ENCODE assay signal across 8 cellular contexts in genomic region chrX:70452143-70452733, GRCh38. TPM values are rescaled to one million over a fixed set of nuclear protein-coding genes. Genes with fewer than 3 reads are reported as not detected.
DNase-seq lines count a peak whose midpoint lies in the region; ATAC-seq and TF ChIP-seq lines count a peak whose summit lies in the region.

No MANE protein-coding gene starts in this region.

- peak overlapping the region; percentile 50 for H3K4me3 ChIP-seq in urinary bladder (ENCODE audit: low read depth, low read length)

- no peak overlapping the region for H3K27ac ChIP-seq in urinary bladder (ENCODE audit: low read depth)

- H3K4me1 Mint-ChIP-seq in activated T-cell treated with anti-CD3 and anti-CD28 coated beads, Interleukin-2, amount 50 U/mL, for 4 hours (ENCODE audit: low read depth), result peaks cover 37% of the 10 kb centered on the region
- H3K4me1 Mint-ChIP-seq in nephron progenitor cell, result peaks cover 43% of the 10 kb centered on the region

- no peak overlapping the region for H3K27ac Mint-ChIP-seq in nephron progenitor cell

- TF ChIP-seq CTCF in nephron progenitor cell (IDR thresholded peaks at IDR 0.05), result peak; percentile 39

- H3K4me3 Mint-ChIP-seq in activated T-cell treated with anti-CD3 and anti-CD28 coated beads, Interleukin-2, amount 50 U/mL, for 4 hours, result peak overlapping the region; percentile 83
- peak overlapping the region; percentile 91 for H3K4me3 Mint-ChIP-seq in nephron progenitor cell

- peak; percentile 44 for ATAC-seq in HG03025 (IDR thresholded peaks at IDR 0.05; ENCODE audit: low FRiP score, unreplicated experiment)
- ATAC-seq in activated T-cell treated with anti-CD3 and anti-CD28 coated beads, Interleukin-2, amount 50 U/mL, for 4 hours, result peak; percentile 47 to 57

- H3K36me3 Mint-ChIP-seq in activated T-cell treated with anti-CD3 and anti-CD28 coated beads, Interleukin-2, amount 50 U/mL, for 4 hours (ENCODE audit: insufficient read depth), result peaks cover 3% of the 10 kb centered on the region
- H3K36me3 Mint-ChIP-seq in nephron progenitor cell (ENCODE audit: low read depth), result peaks cover 12% of the 10 kb centered on the region

- no peaks in the 10 kb centered on the region for H3K36me3 ChIP-seq in urinary bladder (ENCODE audit: insufficient read depth)

- no peaks in the 10 kb centered on the region for H3K27me3 Mint-ChIP-seq in activated T-cell treated with anti-CD3 and anti-CD28 coated beads, Interleukin-2, amount 50 U/mL, for 4 hours (ENCODE audit: low read depth)
- peaks cover 17% of the 10 kb centered on the region for H3K27me3 Mint-ChIP-seq in nephron progenitor cell (ENCODE audit: low read depth, poor library complexity)

- no peaks in the 10 kb centered on the region for H3K4me1 ChIP-seq in urinary bladder (ENCODE audit: insufficient read depth)

- under 1% methylated on average over 39 of the region's 39 CpGs for WGBS in urinary bladder

- peak; percentile 29 to 70 for DNase-seq in NCI-H526 (lab: John Stamatoyannopoulos, UW)
- DNase-seq in NCI-H526 treated with DMSO at 0.1 percent for 48 hours (lab: John Stamatoyannopoulos, UW), result no peak
- peak; percentile 66 for DNase-seq in NCI-H748 (lab: John Stamatoyannopoulos, UW; ENCODE audit: unreplicated experiment)
- DNase-seq in activated T-cell treated with anti-CD3 and anti-CD28 coated beads, Interleukin-2, amount 50 U/mL, for 4 hours, result peak; percentile 37
- peak; percentile 18 for DNase-seq in fibroblast of gingiva (ENCODE audit: low read depth)
- DNase-seq in nephron progenitor cell, result peak; percentile 65

- no peaks in the 10 kb centered on the region for H3K9me3 Mint-ChIP-seq in activated T-cell treated with anti-CD3 and anti-CD28 coated beads, Interleukin-2, amount 50 U/mL, for 4 hours
- H3K9me3 Mint-ChIP-seq in nephron progenitor cell, result peaks cover 64% of the 10 kb centered on the region

RNA-seq across cellular contexts. Expression of gene DLG3, which starts 7.6 kb away (rescaled TPM):
- 1 to 10 TPM; 8.0 to 9.1 (median 9.0) TPM for total RNA-seq in activated T-cell treated with anti-CD3 and anti-CD28 coated beads, Interleukin-2, amount 50 U/mL, for 4 hours
- total RNA-seq in urinary bladder, result 23.7 TPM
- 14.0 TPM for polyA plus RNA-seq in urinary bladder

RNA-seq across cellular contexts. Expression of gene GDPD2, which starts 29.1 kb away (rescaled TPM):
- not detected for total RNA-seq in activated T-cell treated with anti-CD3 and anti-CD28 coated beads, Interleukin-2, amount 50 U/mL, for 4 hours
- 0.21 TPM for total RNA-seq in urinary bladder
- polyA plus RNA-seq in urinary bladder, result 0.15 TPM
